ENCODE assay signal across 25 cellular contexts in genomic region chr20:57455386-57455785, GRCh38.
"Had no signal": no experiment of that assay in that cellular context is flagged by ENCODE, and none has a peak within 500 bp of the region (broad histone marks: within the 10 kb centered on the region; RNA-seq: fewer than 3 reads in every experiment).

No MANE protein-coding gene starts in this region.

- ATAC-seq: activated CD8-positive, alpha-beta memory T cell treated with anti-CD3 and anti-CD28 coated beads, Interleukin-2, amount 10 ng/mL, durations not matched to agents 7 days and 5 days had no signal

- H3K4me3 Mint-ChIP-seq: activated B cell treated with CpG ODN at 0.5 μM for 24 hours; activated CD4-positive, alpha-beta memory T cell treated with anti-CD3 and anti-CD28 coated beads for 36 hours; activated CD8-positive, alpha-beta memory T cell treated with anti-CD3 and anti-CD28 coated beads, Interleukin-2, amount 10 ng/mL, durations not matched to agents 7 days and 5 days; activated naive CD8-positive, alpha-beta T cell treated with anti-CD3 and anti-CD28 coated beads for 36 hours; central memory CD8-positive, alpha-beta T cell had no signal

- H2AFZ ChIP-seq: PC-9 had no signal

- H3K9me3 Mint-ChIP-seq: activated B cell treated with CpG ODN at 0.5 μM for 24 hours; activated CD4-positive, alpha-beta memory T cell treated with anti-CD3 and anti-CD28 coated beads for 36 hours; activated naive CD8-positive, alpha-beta T cell treated with anti-CD3 and anti-CD28 coated beads for 36 hours; central memory CD8-positive, alpha-beta T cell had no signal

- H3K27ac ChIP-seq: brain microvascular endothelial cell, PC-9 had no signal

- H3K4me3 ChIP-seq: PC-9 had no signal

- H3K27me3 ChIP-seq: brain microvascular endothelial cell had no signal

- H3K4me2 ChIP-seq: PC-9 had no signal

- H3K27me3 Mint-ChIP-seq: activated B cell treated with CpG ODN at 0.5 μM for 24 hours; activated CD4-positive, alpha-beta memory T cell treated with anti-CD3 and anti-CD28 coated beads for 36 hours; activated naive CD8-positive, alpha-beta T cell treated with anti-CD3 and anti-CD28 coated beads for 36 hours; central memory CD8-positive, alpha-beta T cell had no signal

- H3K36me3 ChIP-seq: brain microvascular endothelial cell had no signal

- DNase-seq: activated B cell treated with CpG ODN at 0.5 μM for 24 hours; activated CD4-positive, alpha-beta memory T cell treated with anti-CD3 and anti-CD28 coated beads for 36 hours; activated CD4-positive, alpha-beta T cell treated with anti-CD3 and anti-CD28 coated beads for 4 hours; activated CD4-positive, alpha-beta T cell treated with anti-CD3 and anti-CD28 coated beads, Interleukin-2, amount 50 U/mL, for 1 hour; activated CD4-positive, CD25-positive, alpha-beta regulatory T cell treated with anti-CD3 and anti-CD28 coated beads, Interleukin-2, amount 50 U/mL, for 72 hours; activated CD8-positive, alpha-beta memory T cell treated with anti-CD3 and anti-CD28 coated beads for 24 hours; activated CD8-positive, alpha-beta memory T cell treated with anti-CD3 and anti-CD28 coated beads, Interleukin-2, amount 10 ng/mL, durations not matched to agents 7 days and 5 days; activated CD8-positive, alpha-beta memory T cell treated with anti-CD3 and anti-CD28 coated beads, Interleukin-2, amount 50 U/mL, for 48 hours; activated effector memory CD4-positive, alpha-beta T cell treated with anti-CD3 and anti-CD28 coated beads, Interleukin-2, amount 50 U/mL, for 16 hours; activated naive CD4-positive, alpha-beta T cell; activated naive CD4-positive, alpha-beta T cell treated with anti-CD3 and anti-CD28 coated beads, Interleukin-2, amount 50 U/mL, for 16 hours; activated naive CD8-positive, alpha-beta T cell treated with anti-CD3 and anti-CD28 coated beads for 36 hours; activated T-cell treated with anti-CD3 and anti-CD28 coated beads, Interleukin-2, amount 50 U/mL, for 48 hours; amniotic stem cell; aorta; brain microvascular endothelial cell; NCI-H1105; NCI-H1417 treated with DMSO at 0.1 percent for 48 hours; NCI-H1930; NCI-H2081 treated with DMSO at 0.1 percent for 48 hours; NCI-H345; NCI-H524 treated with DMSO at 0.1 percent for 48 hours; PC-9; Right ventricle myocardium superior had no signal

- H3K27ac Mint-ChIP-seq: activated B cell treated with CpG ODN at 0.5 μM for 24 hours; activated CD4-positive, alpha-beta memory T cell treated with anti-CD3 and anti-CD28 coated beads for 36 hours; activated CD8-positive, alpha-beta memory T cell treated with anti-CD3 and anti-CD28 coated beads, Interleukin-2, amount 10 ng/mL, durations not matched to agents 7 days and 5 days; activated naive CD8-positive, alpha-beta T cell treated with anti-CD3 and anti-CD28 coated beads for 36 hours had no signal

- H3K36me3 Mint-ChIP-seq: activated CD4-positive, alpha-beta memory T cell treated with anti-CD3 and anti-CD28 coated beads for 36 hours; activated CD8-positive, alpha-beta memory T cell treated with anti-CD3 and anti-CD28 coated beads, Interleukin-2, amount 10 ng/mL, durations not matched to agents 7 days and 5 days had no signal
